ENCODE assay signal across 8 cellular contexts in the genomic region with DNA sequence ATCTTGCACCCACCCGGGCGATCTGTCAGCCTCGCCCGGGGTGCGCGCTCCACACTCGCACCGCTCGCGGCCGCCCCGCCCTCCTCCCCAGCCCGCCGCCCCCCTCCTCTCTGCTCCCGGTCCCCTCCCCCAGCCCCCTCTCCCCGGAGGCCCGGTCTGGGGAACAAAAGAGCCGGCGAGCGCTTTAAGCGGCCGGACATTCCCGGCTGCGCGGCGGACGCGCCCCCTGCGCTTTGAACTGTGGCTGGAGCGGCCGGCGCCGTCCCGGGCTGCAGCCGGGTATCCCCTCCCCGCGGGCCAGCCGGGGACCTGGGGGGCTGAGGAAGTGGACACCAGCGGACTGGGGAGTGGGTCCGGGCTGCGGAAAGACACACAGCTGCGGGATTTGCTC. TPM values are rescaled to one million over a fixed set of nuclear protein-coding genes. Genes with fewer than 3 reads are reported as not detected.
DNase-seq lines count a peak whose midpoint lies in the region; ATAC-seq, FAIRE-seq and TF ChIP-seq lines count a peak whose summit lies in the region.

Gene IGDCC3 (minus strand): TSS at position 27 of the 391 bp plus-strand sequence. CDS start 214 bp downstream, outside the sequence.

- H3K79me2 ChIP-seq in parathyroid adenoma = no peaks in the 10 kb centered on the region

- ATAC-seq in HG03521 (IDR thresholded peaks at IDR 0.05; ENCODE audit: unreplicated experiment) (no peak), GM21619 (IDR thresholded peaks at IDR 0.05; ENCODE audit: unreplicated experiment) (no peak), HG02884 (IDR thresholded peaks at IDR 0.05; ENCODE audit: unreplicated experiment) (no peak)
- no peak for ATAC-seq in activated CD4-positive, CD25-positive, alpha-beta regulatory T cell treated with anti-CD3 and anti-CD28 coated beads, Interleukin-2, amount 50 U/mL, for 24 hours

- H3K9me3 ChIP-seq in parathyroid adenoma (ENCODE audit: control insufficient read depth, low read length) = no peaks in the 10 kb centered on the region

- peak within 1 kb of the TSS; percentile 78 for H3K4me3 ChIP-seq in parathyroid adenoma (ENCODE audit: low read depth, low read length)

- H3K9ac ChIP-seq in parathyroid adenoma = no peak within 1 kb of the TSS

- H3K27ac ChIP-seq in parathyroid adenoma = peak within 1 kb of the TSS; percentile 83

- no peak for TF ChIP-seq CTCF in parathyroid adenoma (IDR thresholded peaks at IDR 0.05)

- H3K4me2 ChIP-seq in parathyroid adenoma (ENCODE audit: low read length) = peak within 1 kb of the TSS; percentile 95

- H3K4me1 ChIP-seq in parathyroid adenoma = peaks cover 13% of the 10 kb centered on the region

- peak within 1 kb of the TSS; percentile 79 for H2AFZ ChIP-seq in parathyroid adenoma

- no peaks in the 10 kb centered on the region for H3K36me3 ChIP-seq in parathyroid adenoma (ENCODE audit: control insufficient read depth, insufficient read depth, low read length)

- H3K27me3 ChIP-seq in parathyroid adenoma (ENCODE audit: control insufficient read depth, insufficient read depth, low read length) = no peaks in the 10 kb centered on the region

- no peak for FAIRE-seq in frontal cortex (lab: Jason Lieb, UNC)

- DNase-seq in ELF-1 (ENCODE audit: low read depth, low spot score) (peak; percentile 81), SW480 (ENCODE audit: low spot score) (peak; percentile 42), frontal cortex (ENCODE audit: low spot score in 2 of 2) (peak; percentile 71 to 74)

RNA-seq across cellular contexts. Expression of gene IGDCC3, which starts in this region (rescaled TPM):
- total RNA-seq in frontal cortex = 6.9 TPM
